In genomic region chr1:39159224-39160036, GRCh38 we compare ENCODE assay signal across 9 cellular contexts. TPM values are rescaled to one million over a fixed set of nuclear protein-coding genes. Genes with fewer than 3 reads are reported as not detected.
A peak's percentile ranks its signal among the peaks of the same experiment; 100 is the strongest.
DNase-seq lines count a peak whose midpoint lies in the region; FAIRE-seq and TF ChIP-seq lines count a peak whose summit lies in the region.
"Had no signal": no experiment of that assay in that cellular context is flagged by ENCODE, and none has a peak within 500 bp of the region (broad histone marks: within the 10 kb centered on the region; RNA-seq: fewer than 3 reads in every experiment).

No MANE protein-coding gene starts in this region.

- H3K79me1 ChIP-seq in H1 (ENCODE audit: low read depth, low read length) = peaks cover 2% of the 10 kb centered on the region; the same call in 1 of the 2 replicates

- no peaks in the 10 kb centered on the region for H3K27me3 ChIP-seq in H1 (replicated peaks in 1 of 4; ENCODE audit: control insufficient read depth in 3 of 4, extremely low read depth in 1 of 4, insufficient read depth in 3 of 4, low read length in 3 of 4)
- no peaks in the 10 kb centered on the region for H3K27me3 ChIP-seq in mucosa of rectum (ENCODE audit: control insufficient read depth in 2 of 2, insufficient read depth in 2 of 2, low read length in 2 of 2)

- H3K4me2 ChIP-seq in H1 (ENCODE audit: insufficient read depth in 1 of 2, low read depth in 2 of 2, low read length in 2 of 2) = peak overlapping the region; percentile 67 to 77

- H2BK5ac ChIP-seq in H1 (ENCODE audit: low read depth, low read length) = peak overlapping the region; percentile 93

- H3K9ac ChIP-seq in H1 (replicated peaks in 1 of 4; ENCODE audit: extremely low read depth in 1 of 4, low read depth in 3 of 4, low read length in 3 of 4) = peak overlapping the region in 3 of 4 experiments; percentile 1 to 35 (median 31); a peak in 4 of 7 replicates
- peak overlapping the region; percentile 20 to 74 for H3K9ac ChIP-seq in mucosa of rectum (ENCODE audit: low read depth in 1 of 2, low read length in 2 of 2)

- H4K8ac ChIP-seq in H1 (ENCODE audit: extremely low read depth, insufficient read depth, low read length) = peak overlapping the region; percentile 58; the same call in 1 of the 2 replicates

- H4K91ac ChIP-seq in H1 (replicated peaks; ENCODE audit: insufficient read length, low read length) = peak overlapping the region; percentile 42

- in situ Hi-C loops in GM13977 (cut with MboI; ENCODE audit: low pct_unique_long_range_greater_than_20kb, low sequenced_read_pairs, unreplicated experiment) = no loop called here

- peak overlapping the region; percentile 84; the same call in 1 of the 2 replicates for H2AK5ac ChIP-seq in H1 (ENCODE audit: low read depth, low read length)

- no peak for TF ChIP-seq EP300 in H1 (IDR thresholded peaks at IDR 0.05; ENCODE audit: borderline replicate concordance in 1 of 2, low read depth in 2 of 2, low read length in 2 of 2)

- CTCF ChIA-PET in H1 (lab: Charles Lee; ENCODE audit: partially characterized antibody) = interaction anchor here (0.6 to 9.5 kb wide), 11 partner anchors 10 to 107 kb away, joined by 3 to 97 read pairs (median 5); no protein-coding TSS in a partner anchor

- peaks cover 21 to 90% of the 10 kb centered on the region in 2 experiments for H3K79me2 ChIP-seq in H1 (ENCODE audit: control insufficient read depth in 1 of 2, insufficient read depth in 2 of 2, low read length in 2 of 2)

- H4K5ac ChIP-seq in H1 (ENCODE audit: insufficient read length, low read depth, low read length) = peak overlapping the region; percentile 2

- H3K9me3 ChIP-seq in H1 (ENCODE audit: insufficient read depth in 2 of 2, low read depth in 1 of 2, low read length in 1 of 2) = no peaks in the 10 kb centered on the region
- no peaks in the 10 kb centered on the region for H3K9me3 ChIP-seq in mucosa of rectum (ENCODE audit: control insufficient read depth in 2 of 2, low read length in 2 of 2)

- peaks cover 0 to 13% of the 10 kb centered on the region in 2 experiments for H4K20me1 ChIP-seq in H1 (replicated peaks in 1 of 2; ENCODE audit: control insufficient read depth in 1 of 2, insufficient read depth in 2 of 2, low read length in 2 of 2)

- no peaks in the 10 kb centered on the region for H3K36me3 ChIP-seq in H1 (ENCODE audit: control insufficient read depth in 2 of 4, insufficient read depth in 4 of 4, low read length in 3 of 4)
- no peaks in the 10 kb centered on the region for H3K36me3 ChIP-seq in mucosa of rectum (ENCODE audit: control insufficient read depth in 2 of 2, insufficient read depth in 2 of 2, low read length in 2 of 2)

- H3K14ac ChIP-seq in H1 (ENCODE audit: insufficient read length) = no peak overlapping the region

- POLR2A ChIA-PET in H1 (lab: Charles Lee; ENCODE audit: partially characterized antibody) = interaction anchor here (1.0 to 4.0 kb wide), 13 partner anchors 9 to 169 kb away, joined by 3 to 40 read pairs (median 8); partner anchors contain the start of gene AKIRIN1

- H3K56ac ChIP-seq in H1 (replicated peaks; ENCODE audit: insufficient read length, low read depth, low read length) = no peak overlapping the region

- no peak for TF ChIP-seq CTCF in AG09309 (IDR thresholded peaks at IDR 0.05; ENCODE audit: control insufficient read depth, insufficient read depth, low read depth, low read length, missing control alignments)
- TF ChIP-seq CTCF in H1 (IDR thresholded peaks at IDR 0.05; ENCODE audit: control extremely low read depth in 1 of 3, insufficient read depth in 1 of 3, low read depth in 1 of 3, low read length in 3 of 3) = no peak
- no peak for TF ChIP-seq CTCF in GM13977 (IDR thresholded peaks at IDR 0.05; ENCODE audit: extremely low read depth, insufficient read depth, missing control alignments)

- no peak overlapping the region for H2BK120ac ChIP-seq in H1 (replicated peaks; ENCODE audit: low read depth, low read length)

- no peak overlapping the region for H3K4ac ChIP-seq in H1 (replicated peaks; ENCODE audit: insufficient read length, low read depth, low read length)

- H3K27ac ChIP-seq in H1 (ENCODE audit: low read depth, low read length) (peak overlapping the region; percentile 48; the same call in 1 of the 2 replicates), mucosa of rectum (ENCODE audit: low read depth in 2 of 2, low read length in 2 of 2) (peak overlapping the region; percentile 86 to 96)

- peak overlapping the region; percentile 66 for H2BK20ac ChIP-seq in H1 (ENCODE audit: low read length)

- peak overlapping the region; percentile 80 for H3K18ac ChIP-seq in H1 (ENCODE audit: extremely low read depth, low read length)

- DNase-seq in AG09309 (ENCODE audit: low read depth) (peak; percentile 35), NCI-H2029 (lab: John Stamatoyannopoulos, UW) (peak; percentile 88), H1 (ENCODE audit: low read depth in 1 of 2, low spot score in 2 of 2) (no peak), ureter (ENCODE audit: low spot score) (no peak), GM13977 (ENCODE audit: low spot score) (no peak), NCI-H2227 treated with DMSO at 0.1 percent for 48 hours (lab: John Stamatoyannopoulos, UW) (no peak), activated gamma-delta T cell (lab: John Stamatoyannopoulos, UW) (no peak)
- DNase-seq: activated T-cell treated with anti-CD3 and anti-CD28 coated beads, Interleukin-2, amount 50 U/mL, for 24 hours had no signal

- TF ChIP-seq POLR2A in H1 (IDR thresholded peaks at IDR 0.05; ENCODE audit: control extremely low read depth in 1 of 2, low read depth in 2 of 2, low read length in 2 of 2) = no peak

- H3K4me3 ChIP-seq in AG09309 (ENCODE audit: control insufficient read depth, low read depth, low read length) (no peak overlapping the region), H1 (ENCODE audit: extremely low read depth in 1 of 4, insufficient read depth in 2 of 4, low read depth in 3 of 4, low read length in 4 of 4) (peak overlapping the region; percentile 21 to 44 (median 34); a peak in 7 of 8 replicates), mucosa of rectum (ENCODE audit: low read length in 2 of 2) (peak overlapping the region; percentile 62 to 64)

- TF ChIP-seq RAD21 in H1 (IDR thresholded peaks at IDR 0.05 in 1 of 2, conservative IDR thresholded peaks at IDR 0.05 in 1 of 2; ENCODE audit: low read depth in 2 of 2, low read length in 2 of 2) = no peak

- 0 out of 2 replicates have a peak overlapping the region, but pooled peaks have one; percentile 65 for H2BK15ac ChIP-seq in H1 (ENCODE audit: low read length)

- H3K4me1 ChIP-seq in H1 (replicated peaks in 1 of 4; ENCODE audit: control insufficient read depth in 3 of 4, insufficient read depth in 4 of 4, low read length in 3 of 4) (peaks cover 13 to 31% (median 22%) of the 10 kb centered on the region in 4 experiments; a peak in 6 of 7 replicates), mucosa of rectum (ENCODE audit: control insufficient read depth in 2 of 2, insufficient read depth in 2 of 2, low read length in 2 of 2) (peaks cover 21 to 38% of the 10 kb centered on the region in 2 donors)

- no peak for FAIRE-seq in H1 (lab: Jason Lieb, UNC)

- H2AFZ ChIP-seq in H1 (ENCODE audit: low read length) = no peak overlapping the region

- no peak overlapping the region for H3K23ac ChIP-seq in H1 (ENCODE audit: insufficient read length)

- H3K23me2 ChIP-seq in H1 (ENCODE audit: low read depth, low read length) = peaks cover 10% of the 10 kb centered on the region

- 47% methylated on average over 1 of the region's 1 CpG; no CpG with 5 or more reads in 1 of the 2 experiments for WGBS in H1 (ENCODE audit: extremely low coverage in 1 of 2, insufficient coverage in 1 of 2, insufficient read length in 1 of 2, insufficient replicate concordance in 2 of 2, low coverage in 1 of 2, low lambda C conversion rate in 2 of 2, missing lambda C conversion rate in 1 of 2), 2 experiments

- H2BK12ac ChIP-seq in H1 (ENCODE audit: low read depth, low read length) = peak overlapping the region; percentile 98

TF ChIP-seq in H1, 55 proteins besides CTCF, POLR2A, EP300 and RAD21 (continues in another document):
- TF ChIP-seq YY1 (IDR thresholded peaks at IDR 0.05; ENCODE audit: low read depth, low read length) = no peak
- 0 out of 2 replicates have a peak, but pooled peaks have one; percentile 15 for TF ChIP-seq TEAD4 (IDR thresholded peaks at IDR 0.05; ENCODE audit: low read depth, low read length)
- no peak for TF ChIP-seq CEBPB (IDR thresholded peaks at IDR 0.05; ENCODE audit: low read depth, low read length)
- no peak for TF ChIP-seq POLR2AphosphoS5 (IDR thresholded peaks at IDR 0.05; ENCODE audit: low read depth, low read length)
- no peak for TF ChIP-seq MAFK (IDR thresholded peaks at IDR 0.05; ENCODE audit: low read depth, low read length)

RNA-seq across cellular contexts. Expression of gene MACF1, which starts 45.1 kb away (rescaled TPM):
- total RNA-seq in H1 (2021; fragmentation: NEBNext Ultra II Directional; extraction: Animal tissue kit (Norgen Biotek cat#: 25700)) = 261 and 285 TPM in 2 replicates
- 57.6 and 59.8 TPM in 2 replicates for polyA plus RNA-seq in H1 (2011; rRNA removed)
- 58.6 TPM for polyA plus RNA-seq in H1 (2011; cell fraction: cytosol; rRNA removed)
- polyA plus RNA-seq in H1 (2011; cell fraction: nucleus; rRNA removed) = 249 TPM
- polyA plus RNA-seq in H1 (2012, experiment 1 of 2) = 118 to 148 TPM (median 133 TPM) in 4 replicates
- polyA plus RNA-seq in H1 (2012, experiment 2 of 2) = 7.3 TPM
- 141 TPM for polyA plus RNA-seq in H1 (2013, experiment 1 of 2)
- 133 TPM for polyA plus RNA-seq in H1 (2013, experiment 2 of 2)
- 265 and 314 TPM in 2 replicates for polyA minus RNA-seq in H1 (2011; rRNA and poly(A)+ RNA removed)
- 150 TPM for polyA minus RNA-seq in H1 (2011; cell fraction: cytosol; rRNA and poly(A)+ RNA removed)
- polyA minus RNA-seq in H1 (2011; cell fraction: nucleus; rRNA and poly(A)+ RNA removed) = 618 TPM
- 353 TPM for total RNA-seq in ureter

Comparison
In these comparisons a context has a peak if more than half of its experiments do, and no peak if none do; other contexts are left out.
1. DNase-seq: peak in AG09309 (single experiment) and NCI-H2029 (single experiment); none in H1 (0 of 2), ureter (single experiment), GM13977 (single experiment), NCI-H2227 treated with DMSO at 0.1 percent for 48 hours (single experiment) and activated gamma-delta T cell (single experiment).